Comparison of ENCODE assay signal across 8 cellular contexts in the genomic region with DNA sequence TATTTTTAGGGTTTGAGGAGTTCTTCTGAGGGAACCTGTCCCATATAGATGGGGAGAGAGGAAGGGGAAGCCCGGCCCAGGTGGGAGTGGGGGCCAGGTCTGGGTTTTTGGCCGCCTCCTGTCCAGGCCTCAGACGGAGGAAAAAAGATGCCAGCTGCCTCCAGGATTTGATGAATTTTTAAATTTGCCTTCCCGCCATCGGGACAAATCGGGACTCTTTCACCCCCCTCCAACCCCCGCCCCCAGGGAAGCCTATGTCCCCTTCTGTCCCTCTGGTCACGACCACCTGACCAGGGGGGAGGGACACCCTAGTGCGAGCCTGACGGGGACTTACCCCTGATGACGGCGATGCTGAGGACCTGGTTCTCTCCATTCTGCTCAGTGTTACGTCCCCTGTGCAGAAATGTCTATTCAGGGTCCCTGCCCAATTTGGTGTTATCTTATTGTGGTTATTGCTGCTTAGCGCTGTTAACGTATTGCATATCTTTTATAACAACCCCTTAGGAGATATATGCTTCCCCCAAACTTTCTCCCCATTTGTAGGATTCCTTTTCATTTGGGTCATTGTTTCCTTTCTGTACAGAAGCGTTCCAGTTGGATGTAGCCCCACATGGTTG.
DNase-seq lines count a peak whose midpoint lies in the region; ATAC-seq and TF ChIP-seq lines count a peak whose summit lies in the region.

No MANE protein-coding gene starts in this region.

- no peaks in the 10 kb centered on the region for H3K27me3 ChIP-seq in gastroesophageal sphincter

- H3K4me3 Mint-ChIP-seq in T-helper 1 cell treated with Interleukin-12 subunit alpha and Interleukin-12 subunit beta and Interleukin-4 antibody, amounts not matched to agents 30 μg/mL and 1 μg/mL, for 36 hours = peak overlapping the region; percentile 90
- H3K4me3 Mint-ChIP-seq in activated CD4-positive, alpha-beta T cell treated with anti-CD3 and anti-CD28 coated beads, Interleukin-2, amount 10 ng/mL, durations not matched to agents 7 days and 5 days = peak overlapping the region; percentile 94

- CTCF ChIA-PET in activated CD4-positive, alpha-beta T cell treated with anti-CD3 and anti-CD28 coated beads, Interleukin-2, amount 10 ng/mL, durations not matched to agents 7 days and 5 days (lab: Charles Lee) = interaction anchor here (0.8 to 1.3 kb wide), 4 partner anchors 13 to 324 kb away, joined by 3 to 5 read pairs (median 3); no protein-coding TSS in a partner anchor

- TF ChIP-seq EP300 in gastroesophageal sphincter (IDR thresholded peaks at IDR 0.05) = no peak

- H3K36me3 ChIP-seq in gastroesophageal sphincter = peaks cover 0 to 11% of the 10 kb centered on the region in 2 donors

- TF ChIP-seq CTCF in gastroesophageal sphincter (IDR thresholded peaks at IDR 0.05) = no peak
- TF ChIP-seq CTCF in omental fat pad (IDR thresholded peaks at IDR 0.05) = no peak

- H3K9me3 ChIP-seq in gastroesophageal sphincter = no peaks in the 10 kb centered on the region

- 1 to 9% methylated on average over 4 to 10 of the region's 16 CpGs for WGBS in gastroesophageal sphincter (ENCODE audit: low coverage in 1 of 2), 2 donors

- H3K9me3 Mint-ChIP-seq in T-helper 1 cell treated with Interleukin-12 subunit alpha and Interleukin-12 subunit beta and Interleukin-4 antibody, amounts not matched to agents 30 μg/mL and 1 μg/mL, for 36 hours = no peaks in the 10 kb centered on the region
- no peaks in the 10 kb centered on the region for H3K9me3 Mint-ChIP-seq in activated CD4-positive, alpha-beta T cell treated with anti-CD3 and anti-CD28 coated beads, Interleukin-2, amount 10 ng/mL, durations not matched to agents 7 days and 5 days

- peaks cover 44% of the 10 kb centered on the region for H3K4me1 Mint-ChIP-seq in T-helper 1 cell treated with Interleukin-12 subunit alpha and Interleukin-12 subunit beta and Interleukin-4 antibody, amounts not matched to agents 30 μg/mL and 1 μg/mL, for 36 hours (ENCODE audit: low read depth)
- H3K4me1 Mint-ChIP-seq in activated CD4-positive, alpha-beta T cell treated with anti-CD3 and anti-CD28 coated beads, Interleukin-2, amount 10 ng/mL, durations not matched to agents 7 days and 5 days = peaks cover 46% of the 10 kb centered on the region

- no peak for TF ChIP-seq POLR2A in gastroesophageal sphincter (IDR thresholded peaks at IDR 0.05)

- POLR2A ChIA-PET in activated CD4-positive, alpha-beta T cell treated with anti-CD3 and anti-CD28 coated beads, Interleukin-2, amount 10 ng/mL, durations not matched to agents 7 days and 5 days (lab: Charles Lee) = no interaction called here

- peak overlapping the region; percentile 83 for H3K27ac Mint-ChIP-seq in T-helper 1 cell treated with Interleukin-12 subunit alpha and Interleukin-12 subunit beta and Interleukin-4 antibody, amounts not matched to agents 30 μg/mL and 1 μg/mL, for 36 hours
- peak overlapping the region; percentile 91 for H3K27ac Mint-ChIP-seq in activated CD4-positive, alpha-beta T cell treated with anti-CD3 and anti-CD28 coated beads, Interleukin-2, amount 10 ng/mL, durations not matched to agents 7 days and 5 days

- peak overlapping the region; percentile 73 to 93 for H3K4me3 ChIP-seq in gastroesophageal sphincter

- H3K27me3 Mint-ChIP-seq in T-helper 1 cell treated with Interleukin-12 subunit alpha and Interleukin-12 subunit beta and Interleukin-4 antibody, amounts not matched to agents 30 μg/mL and 1 μg/mL, for 36 hours (ENCODE audit: low read depth) = peaks cover under 1% of the 10 kb centered on the region
- no peaks in the 10 kb centered on the region for H3K27me3 Mint-ChIP-seq in activated CD4-positive, alpha-beta T cell treated with anti-CD3 and anti-CD28 coated beads, Interleukin-2, amount 10 ng/mL, durations not matched to agents 7 days and 5 days

- peak overlapping the region; percentile 48 to 86 (median 75) for H3K27ac ChIP-seq in gastroesophageal sphincter

- peak; percentile 20 for ATAC-seq in HG03159 (IDR thresholded peaks at IDR 0.05; ENCODE audit: unreplicated experiment)
- ATAC-seq in gastroesophageal sphincter = peak; percentile 33
- ATAC-seq in omental fat pad (ENCODE audit: low FRiP score) = peak; percentile 33
- no peak for ATAC-seq in HG03469 (IDR thresholded peaks at IDR 0.05; ENCODE audit: unreplicated experiment)

- H3K4me1 ChIP-seq in gastroesophageal sphincter = peaks cover 0 to 46% (median 7%) of the 10 kb centered on the region in 3 donors

- peaks cover 11% of the 10 kb centered on the region for H3K36me3 Mint-ChIP-seq in T-helper 1 cell treated with Interleukin-12 subunit alpha and Interleukin-12 subunit beta and Interleukin-4 antibody, amounts not matched to agents 30 μg/mL and 1 μg/mL, for 36 hours (ENCODE audit: low read depth)
- H3K36me3 Mint-ChIP-seq in activated CD4-positive, alpha-beta T cell treated with anti-CD3 and anti-CD28 coated beads, Interleukin-2, amount 10 ng/mL, durations not matched to agents 7 days and 5 days (ENCODE audit: low read depth) = peaks cover 13% of the 10 kb centered on the region

- DNase-seq in T-helper 1 cell = no peak
- DNase-seq in activated CD4-positive, alpha-beta T cell treated with anti-CD3 and anti-CD28 coated beads, Interleukin-2, amount 10 ng/mL, durations not matched to agents 7 days and 5 days = peak; percentile 10
- DNase-seq in omental fat pad (ENCODE audit: low spot score) = no peak
- no peak for DNase-seq in cerebellar cortex (ENCODE audit: low spot score)
